In the genomic region with DNA sequence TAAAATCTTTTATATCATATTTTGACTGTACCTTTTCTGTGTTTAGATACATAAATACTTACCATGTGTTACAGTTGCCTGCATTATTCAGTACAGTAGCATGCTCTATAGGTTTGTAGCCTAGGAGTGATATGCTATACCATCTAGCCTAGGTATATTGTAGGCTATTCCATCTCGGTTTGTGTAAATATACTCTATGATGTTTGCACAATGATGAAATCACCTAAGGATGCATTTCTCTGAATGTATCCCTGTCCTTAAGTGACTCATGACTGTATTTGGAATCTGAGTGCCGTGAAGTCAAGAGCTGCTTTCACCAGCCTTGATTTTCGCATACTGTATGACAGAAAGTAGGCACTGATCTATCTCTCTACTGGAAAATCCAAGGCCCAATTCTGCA, we compare ENCODE assay signal across 13 cellular contexts.
DNase-seq lines count a peak whose midpoint lies in the region; ATAC-seq, FAIRE-seq and TF ChIP-seq lines count a peak whose summit lies in the region.
"Had no signal": no experiment of that assay in that cellular context is flagged by ENCODE, and none has a peak within 500 bp of the region (broad histone marks: within the 10 kb centered on the region; RNA-seq: fewer than 3 reads in every experiment).

No MANE protein-coding gene starts in this region.

- no TSS peak for BruUV-seq in HepG2 (replicated peaks; lab: Mats Ljungman, UMichigan)

- in situ Hi-C loops in HepG2 (cut with HindIII; ENCODE audit: extremely low pct_ligation_motif_present, low pct_unique_long_range_greater_than_20kb), result no loop called here

- ATAC-seq in HepG2, result peak; percentile 96

- no peak overlapping the region for H2AFZ ChIP-seq in HepG2 (ENCODE audit: low read length)

- no peaks in the 10 kb centered on the region for H3K27me3 ChIP-seq in HepG2 (ENCODE audit: control insufficient read depth in 1 of 2, insufficient read depth in 2 of 2, low read length in 2 of 2)
- H3K27me3 ChIP-seq: uterus had no signal

- H3K4me3 ChIP-seq in cardiac fibroblast (replicated peaks in 1 of 2; ENCODE audit: low read depth in 2 of 2, low read length in 2 of 2) (no peak overlapping the region), HepG2 (replicated peaks in 1 of 3; ENCODE audit: insufficient read depth in 1 of 3, low read depth in 2 of 3, low read length in 3 of 3) (no peak overlapping the region; a peak in 1 of 6 replicates), coronary artery (no peak overlapping the region)
- H3K4me3 ChIP-seq: uterus had no signal

- H3K27ac ChIP-seq in HepG2 (ENCODE audit: extremely low read length, insufficient read depth, low read length) (peak overlapping the region; percentile 32), coronary artery (no peak overlapping the region)
- H3K27ac ChIP-seq: uterus had no signal

- H3K27me3 Mint-ChIP-seq in activated T-helper 1 cell treated with anti-CD3 and anti-CD28 coated beads, Interleukin-12 subunit alpha, Interleukin-12 subunit beta, Interleukin-2, Interleukin-4 antibody, amounts not matched to agents 30 ng/mL and 10 ng/mL and 1 ng/mL, durations not matched to agents 14 hours and 24 hours and 36 hours (ENCODE audit: insufficient read depth), result no peaks in the 10 kb centered on the region

- POLR2A ChIA-PET in HepG2 (lab: Yijun Ruan, JAX), result no interaction called here

- H3K4me1 ChIP-seq in HepG2 (ENCODE audit: insufficient read depth, low read length), result peaks cover 42% of the 10 kb centered on the region

- TF ChIP-seq POLR2A in HepG2 (IDR thresholded peaks at IDR 0.05; ENCODE audit: insufficient read depth in 1 of 2, low read depth in 2 of 2, low read length in 2 of 2), result no peak

- TF ChIP-seq EP300 in HepG2 (IDR thresholded peaks at IDR 0.05; ENCODE audit: low read depth in 2 of 2, low read length in 2 of 2) (peak in 1 of 2 experiments; percentile 84; a peak in 3 of 4 replicates), HepG2 (CRISPR knock-in tag; IDR thresholded peaks at IDR 0.05; ENCODE audit: borderline replicate concordance) (peak; percentile 29; the same call in 1 of the 2 replicates)

- FAIRE-seq in HepG2 (lab: Jason Lieb, UNC) (peak; percentile 71), urothelium cell line (lab: Jason Lieb, UNC) (no peak)

- CTCF ChIA-PET in HepG2 (lab: Yijun Ruan, JAX; ENCODE audit: low intra/inter-chr PET ratio, low total read pairs), result no interaction called here

- H3K4me2 ChIP-seq in HepG2 (ENCODE audit: low read depth, low read length), result peak overlapping the region; percentile 10

- peaks cover 77% of the 10 kb centered on the region for H4K20me1 ChIP-seq in HepG2 (ENCODE audit: insufficient read depth, low read length)

- H3K9ac ChIP-seq in HepG2 (ENCODE audit: insufficient read depth, low read depth, low read length), result no peak overlapping the region

- no peaks in the 10 kb centered on the region for H3K9me3 ChIP-seq in HepG2 (ENCODE audit: low read length)
- H3K9me3 ChIP-seq: uterus had no signal

- no peak for TF ChIP-seq RAD21 in HepG2 (CRISPR knock-in tag; IDR thresholded peaks at IDR 0.05)

- no peak overlapping the region for H3K27ac Mint-ChIP-seq in activated T-helper 1 cell treated with anti-CD3 and anti-CD28 coated beads, Interleukin-12 subunit alpha, Interleukin-12 subunit beta, Interleukin-2, Interleukin-4 antibody, amounts not matched to agents 30 ng/mL and 10 ng/mL and 1 ng/mL, durations not matched to agents 14 hours and 24 hours and 36 hours
- H3K27ac Mint-ChIP-seq: T-helper 1 cell treated with Interleukin-12 subunit alpha and Interleukin-12 subunit beta and Interleukin-4 antibody, amounts not matched to agents 30 μg/mL and 1 μg/mL, for 36 hours had no signal

- 28% methylated on average over 3 of the region's 3 CpGs for WGBS in HepG2 (ENCODE audit: low lambda C conversion rate)

- DNase-seq in Daoy (ENCODE audit: low read depth) (peak; percentile 60), NCI-H226 (peak; percentile 55), cardiac fibroblast (ENCODE audit: low read depth in 2 of 2) (peak; percentile 64 to 91), HepG2 (ENCODE audit: low spot score) (peak; percentile 95), coronary artery (ENCODE audit: low spot score) (no peak), urothelium cell line (ENCODE audit: low spot score) (no peak)
- DNase-seq in activated T-helper 1 cell treated with anti-CD3 and anti-CD28 coated beads, Interleukin-12 subunit alpha, Interleukin-12 subunit beta, Interleukin-2, Interleukin-4 antibody, amounts not matched to agents 30 ng/mL and 10 ng/mL and 1 ng/mL, durations not matched to agents 14 hours and 24 hours and 36 hours (ENCODE audit: low spot score), result no peak
- DNase-seq in activated CD4-positive, alpha-beta T cell treated with anti-CD3 and anti-CD28 coated beads, Interleukin-2, amount 50 U/mL, for 4 hours, result no peak
- DNase-seq: central memory CD4-positive, alpha-beta T cell; DMS79; NCI-H1694 treated with DMSO at 0.1 percent for 48 hours; uterus had no signal

- no peak for TF ChIP-seq CTCF in cardiac fibroblast (IDR thresholded peaks at IDR 0.05; ENCODE audit: low read depth, low read length)
- TF ChIP-seq CTCF in HepG2 (CRISPR knock-in tag; IDR thresholded peaks at IDR 0.05), result no peak
- TF ChIP-seq CTCF in coronary artery (IDR thresholded peaks at IDR 0.05), result no peak

- H3K36me3 ChIP-seq in HepG2 (replicated peaks in 1 of 2; ENCODE audit: control insufficient read depth in 1 of 2, insufficient read depth in 2 of 2, low read length in 2 of 2), result peaks cover 0 to 2% of the 10 kb centered on the region in 2 experiments; a peak in 2 of 5 replicates
- H3K36me3 ChIP-seq: uterus had no signal

- peaks cover 40% of the 10 kb centered on the region for H3K4me1 Mint-ChIP-seq in activated T-helper 1 cell treated with anti-CD3 and anti-CD28 coated beads, Interleukin-12 subunit alpha, Interleukin-12 subunit beta, Interleukin-2, Interleukin-4 antibody, amounts not matched to agents 30 ng/mL and 10 ng/mL and 1 ng/mL, durations not matched to agents 14 hours and 24 hours and 36 hours (ENCODE audit: low read depth)

- intact Hi-C loops in HepG2 (cut with micrococcal nuclease; ENCODE audit: unreplicated experiment), result loop anchor here (1.0 kb wide), 1 partner anchor 131 kb away; no protein-coding TSS in a partner anchor
- intact Hi-C loops in activated T-helper 1 cell treated with anti-CD3 and anti-CD28 coated beads, Interleukin-12 subunit alpha, Interleukin-12 subunit beta, Interleukin-2, Interleukin-4 antibody, amounts not matched to agents 30 ng/mL and 10 ng/mL and 1 ng/mL, durations not matched to agents 14 hours and 24 hours and 36 hours (cut with micrococcal nuclease), result loop anchor here (5.0 kb wide), 1 partner anchor 133 kb away; no protein-coding TSS in a partner anchor

- peaks cover 86% of the 10 kb centered on the region for H3K79me2 ChIP-seq in HepG2 (ENCODE audit: insufficient read depth, low read length)

- no peaks in the 10 kb centered on the region for H3K9me3 Mint-ChIP-seq in activated T-helper 1 cell treated with anti-CD3 and anti-CD28 coated beads, Interleukin-12 subunit alpha, Interleukin-12 subunit beta, Interleukin-2, Interleukin-4 antibody, amounts not matched to agents 30 ng/mL and 10 ng/mL and 1 ng/mL, durations not matched to agents 14 hours and 24 hours and 36 hours
- H3K9me3 Mint-ChIP-seq: T-helper 1 cell treated with Interleukin-12 subunit alpha and Interleukin-12 subunit beta and Interleukin-4 antibody, amounts not matched to agents 30 μg/mL and 1 μg/mL, for 36 hours had no signal

- peaks cover 9% of the 10 kb centered on the region for H3K36me3 Mint-ChIP-seq in activated T-helper 1 cell treated with anti-CD3 and anti-CD28 coated beads, Interleukin-12 subunit alpha, Interleukin-12 subunit beta, Interleukin-2, Interleukin-4 antibody, amounts not matched to agents 30 ng/mL and 10 ng/mL and 1 ng/mL, durations not matched to agents 14 hours and 24 hours and 36 hours (ENCODE audit: low read depth)

- no peak overlapping the region for H3K4me3 Mint-ChIP-seq in activated T-helper 1 cell treated with anti-CD3 and anti-CD28 coated beads, Interleukin-12 subunit alpha, Interleukin-12 subunit beta, Interleukin-2, Interleukin-4 antibody, amounts not matched to agents 30 ng/mL and 10 ng/mL and 1 ng/mL, durations not matched to agents 14 hours and 24 hours and 36 hours
- H3K4me3 Mint-ChIP-seq: T-helper 1 cell treated with Interleukin-12 subunit alpha and Interleukin-12 subunit beta and Interleukin-4 antibody, amounts not matched to agents 30 μg/mL and 1 μg/mL, for 36 hours had no signal

TF ChIP-seq in HepG2, 621 proteins besides CTCF, POLR2A, EP300 and RAD21 (continues in another document):
- TF ChIP-seq ZNF614 (CRISPR knock-in tag; IDR thresholded peaks at IDR 0.05; ENCODE audit: borderline replicate concordance) (peak; percentile 92), NFIB (CRISPR knock-in tag; IDR thresholded peaks at IDR 0.05; ENCODE audit: borderline replicate concordance) (no peak), HHEX (CRISPR knock-in tag; IDR thresholded peaks at IDR 0.05) (peak; percentile 36), MEF2D (CRISPR knock-in tag; IDR thresholded peaks at IDR 0.05) (peak; percentile 55; the same call in 1 of the 2 replicates), ZNF792 (CRISPR knock-in tag; IDR thresholded peaks at IDR 0.05) (peak; percentile 58; the same call in 1 of the 2 replicates), KMT2B (CRISPR knock-in tag; IDR thresholded peaks at IDR 0.05) (peak; percentile 78; the same call in 1 of the 2 replicates), CCAR2 (optimal IDR thresholded peaks at IDR 0.05; ENCODE audit: low read depth, low read length) (no peak), REPIN1 (CRISPR knock-in tag; IDR thresholded peaks at IDR 0.05; ENCODE audit: borderline replicate concordance, low read depth) (peak; percentile 65; the same call in 1 of the 2 replicates), KLF11 (CRISPR knock-in tag; IDR thresholded peaks at IDR 0.05) (0 out of 2 replicates have a peak, but pooled peaks have one; percentile 76), ZNF430 (CRISPR knock-in tag; IDR thresholded peaks at IDR 0.05) (0 out of 2 replicates have a peak, but pooled peaks have one; percentile 36), MIER3 (CRISPR knock-in tag; IDR thresholded peaks at IDR 0.05; ENCODE audit: borderline replicate concordance) (peak; percentile 39; the same call in 1 of the 2 replicates)

Comparison
In these comparisons a context has a peak if more than half of its experiments do, and no peak if none do; other contexts are left out.
1. DNase-seq: peak in Daoy (single experiment), NCI-H226 (single experiment), cardiac fibroblast (2 of 2) and HepG2 (single experiment); none in coronary artery (single experiment), urothelium cell line (single experiment), activated T-helper 1 cell treated with anti-CD3 and anti-CD28 coated beads, Interleukin-12 subunit alpha, Interleukin-12 subunit beta, Interleukin-2, Interleukin-4 antibody, amounts not matched to agents 30 ng/mL and 10 ng/mL and 1 ng/mL, durations not matched to agents 14 hours and 24 hours and 36 hours (single experiment) and activated CD4-positive, alpha-beta T cell treated with anti-CD3 and anti-CD28 coated beads, Interleukin-2, amount 50 U/mL, for 4 hours (0 of 2).